15 cellular contexts compared by ENCODE assay signal in genomic region chr1:198619375-198620140, GRCh38. TPM values are rescaled to one million over a fixed set of nuclear protein-coding genes. Genes with fewer than 3 reads are reported as not detected.
DNase-seq lines count a peak whose midpoint lies in the region; ATAC-seq and TF ChIP-seq lines count a peak whose summit lies in the region.
"Had no signal": no experiment of that assay in that cellular context is flagged by ENCODE, and none has a peak within 500 bp of the region (broad histone marks: within the 10 kb centered on the region; RNA-seq: fewer than 3 reads in every experiment).

No MANE protein-coding gene starts in this region.

- ATAC-seq in stimulated activated naive CD8-positive, alpha-beta T cell treated with anti-CD3 and anti-CD28 coated beads, Interleukin-15, amount 100 ng/mL, for 72 hours, result peak; percentile 39
- ATAC-seq in omental fat pad (ENCODE audit: low FRiP score), result no peak

- no peaks in the 10 kb centered on the region for H3K9me3 Mint-ChIP-seq in T-helper 1 cell treated with Interleukin-12 subunit alpha and Interleukin-12 subunit beta and Interleukin-4 antibody, amounts not matched to agents 30 μg/mL and 1 μg/mL, for 36 hours
- H3K9me3 Mint-ChIP-seq in stimulated activated naive CD8-positive, alpha-beta T cell treated with anti-CD3 and anti-CD28 coated beads, Interleukin-15, amount 100 ng/mL, for 72 hours, result no peaks in the 10 kb centered on the region
- peaks cover 0 to 3% (median 0%) of the 10 kb centered on the region in 7 donors for H3K9me3 Mint-ChIP-seq in CD14-positive monocyte

- no peaks in the 10 kb centered on the region for H3K4me1 ChIP-seq in colonic mucosa
- H3K4me1 ChIP-seq: breast epithelium had no signal

- H3K36me3 Mint-ChIP-seq in T-helper 1 cell treated with Interleukin-12 subunit alpha and Interleukin-12 subunit beta and Interleukin-4 antibody, amounts not matched to agents 30 μg/mL and 1 μg/mL, for 36 hours (ENCODE audit: low read depth), result peaks cover 2% of the 10 kb centered on the region
- H3K36me3 Mint-ChIP-seq in CD14-positive monocyte, result no peaks in the 10 kb centered on the region

- peaks cover 61% of the 10 kb centered on the region for H3K4me1 Mint-ChIP-seq in T-helper 1 cell treated with Interleukin-12 subunit alpha and Interleukin-12 subunit beta and Interleukin-4 antibody, amounts not matched to agents 30 μg/mL and 1 μg/mL, for 36 hours (ENCODE audit: low read depth)
- H3K4me1 Mint-ChIP-seq in stimulated activated naive CD8-positive, alpha-beta T cell treated with anti-CD3 and anti-CD28 coated beads, Interleukin-15, amount 100 ng/mL, for 72 hours, result peaks cover 92% of the 10 kb centered on the region
- peaks cover 36% of the 10 kb centered on the region for H3K4me1 Mint-ChIP-seq in CD14-positive monocyte

- no peaks in the 10 kb centered on the region for H3K27me3 ChIP-seq in colonic mucosa
- H3K27me3 ChIP-seq: breast epithelium had no signal

- H3K4me3 Mint-ChIP-seq in T-helper 1 cell treated with Interleukin-12 subunit alpha and Interleukin-12 subunit beta and Interleukin-4 antibody, amounts not matched to agents 30 μg/mL and 1 μg/mL, for 36 hours, result peak overlapping the region; percentile 54
- H3K4me3 Mint-ChIP-seq in stimulated activated naive CD8-positive, alpha-beta T cell treated with anti-CD3 and anti-CD28 coated beads, Interleukin-15, amount 100 ng/mL, for 72 hours, result peak overlapping the region; percentile 64 to 84
- H3K4me3 Mint-ChIP-seq in CD14-positive monocyte, result no peak overlapping the region

- H3K27ac Mint-ChIP-seq in T-helper 1 cell treated with Interleukin-12 subunit alpha and Interleukin-12 subunit beta and Interleukin-4 antibody, amounts not matched to agents 30 μg/mL and 1 μg/mL, for 36 hours, result peak overlapping the region; percentile 92
- peak overlapping the region; percentile 46 to 76 for H3K27ac Mint-ChIP-seq in stimulated activated naive CD8-positive, alpha-beta T cell treated with anti-CD3 and anti-CD28 coated beads, Interleukin-15, amount 100 ng/mL, for 72 hours
- H3K27ac Mint-ChIP-seq in CD14-positive monocyte, result peak overlapping the region in 1 of 7 donors; percentile 47

- peak overlapping the region; percentile 24 for H3K27ac ChIP-seq in colonic mucosa
- H3K27ac ChIP-seq: breast epithelium had no signal

- no peak overlapping the region for H3K9ac ChIP-seq in colonic mucosa (ENCODE audit: low read depth in 2 of 2, low read length in 2 of 2)

- no peaks in the 10 kb centered on the region for H3K36me3 ChIP-seq in colonic mucosa
- H3K36me3 ChIP-seq: breast epithelium had no signal

- H3K27me3 Mint-ChIP-seq in T-helper 1 cell treated with Interleukin-12 subunit alpha and Interleukin-12 subunit beta and Interleukin-4 antibody, amounts not matched to agents 30 μg/mL and 1 μg/mL, for 36 hours (ENCODE audit: low read depth), result no peaks in the 10 kb centered on the region
- H3K27me3 Mint-ChIP-seq in stimulated activated naive CD8-positive, alpha-beta T cell treated with anti-CD3 and anti-CD28 coated beads, Interleukin-15, amount 100 ng/mL, for 72 hours, result no peaks in the 10 kb centered on the region
- peaks cover 0 to 3% (median 0%) of the 10 kb centered on the region in 3 donors for H3K27me3 Mint-ChIP-seq in CD14-positive monocyte (ENCODE audit: low read depth in 3 of 3)

- no peak overlapping the region for H3K4me3 ChIP-seq in colonic mucosa
- H3K4me3 ChIP-seq: breast epithelium had no signal

- TF ChIP-seq CTCF in colonic mucosa (IDR thresholded peaks at IDR 0.05) (no peak), CD14-positive monocyte (IDR thresholded peaks at IDR 0.05) (no peak), omental fat pad (IDR thresholded peaks at IDR 0.05) (no peak)

- intact Hi-C loops in colonic mucosa (cut with DNase I) (no loop called here), CD14-positive monocyte (cut with micrococcal nuclease) (loop anchor here in 1 of 2 donors (10.0 kb wide), 1 partner anchor 55 kb away; no protein-coding TSS in a partner anchor)

- peak; percentile 43 for DNase-seq in activated naive CD4-positive, alpha-beta T cell treated with Interleukin-2 at 50 U/mL for 16 hours
- no peak for DNase-seq in activated naive CD4-positive, alpha-beta T cell (lab: John Stamatoyannopoulos, UW)
- no peak for DNase-seq in colonic mucosa
- peak; percentile 36 to 50 for DNase-seq in stimulated activated naive CD8-positive, alpha-beta T cell treated with anti-CD3 and anti-CD28 coated beads, Interleukin-15, amount 100 ng/mL, for 72 hours
- DNase-seq in foreskin melanocyte, result no peak
- DNase-seq in CD14-positive monocyte (ENCODE audit: low spot score), result no peak
- DNase-seq in omental fat pad (ENCODE audit: low spot score), result no peak
- DNase-seq: mesendoderm, NCI-H2029, NCI-H82, SHP77 had no signal

- H3K9me3 ChIP-seq in colonic mucosa, result no peaks in the 10 kb centered on the region
- H3K9me3 ChIP-seq: breast epithelium had no signal

RNA-seq across cellular contexts. Expression of gene PTPRC, which starts 19.3 kb away (rescaled TPM):
- total RNA-seq in colonic mucosa, result 10 to 100 TPM; 11.2 to 18.7 TPM
- 100 to 1,000 TPM; 667 to 992 TPM for polyA plus RNA-seq in CD14-positive monocyte
- 100 to 1,000 TPM in 1 of 4 donors, 10 to 100 TPM in 3; 36.5 to 127 (median 67.1) TPM for total RNA-seq in omental fat pad
- total RNA-seq: Daoy, osteocyte had no signal

Comparison
In these comparisons a context has a peak if more than half of its experiments do, and no peak if none do; other contexts are left out.
1. DNase-seq: peak in activated naive CD4-positive, alpha-beta T cell treated with Interleukin-2 at 50 U/mL for 16 hours (single experiment) and stimulated activated naive CD8-positive, alpha-beta T cell treated with anti-CD3 and anti-CD28 coated beads, Interleukin-15, amount 100 ng/mL, for 72 hours (2 of 2); none in activated naive CD4-positive, alpha-beta T cell (0 of 4), colonic mucosa (single experiment), foreskin melanocyte (single experiment), CD14-positive monocyte (single experiment) and omental fat pad (single experiment).
2. H3K4me3 Mint-ChIP-seq: peak in T-helper 1 cell treated with Interleukin-12 subunit alpha and Interleukin-12 subunit beta and Interleukin-4 antibody, amounts not matched to agents 30 μg/mL and 1 μg/mL, for 36 hours (single experiment) and stimulated activated naive CD8-positive, alpha-beta T cell treated with anti-CD3 and anti-CD28 coated beads, Interleukin-15, amount 100 ng/mL, for 72 hours (2 of 2); none in CD14-positive monocyte (0 of 2).